29 cellular contexts compared by ENCODE assay signal in the genomic region with DNA sequence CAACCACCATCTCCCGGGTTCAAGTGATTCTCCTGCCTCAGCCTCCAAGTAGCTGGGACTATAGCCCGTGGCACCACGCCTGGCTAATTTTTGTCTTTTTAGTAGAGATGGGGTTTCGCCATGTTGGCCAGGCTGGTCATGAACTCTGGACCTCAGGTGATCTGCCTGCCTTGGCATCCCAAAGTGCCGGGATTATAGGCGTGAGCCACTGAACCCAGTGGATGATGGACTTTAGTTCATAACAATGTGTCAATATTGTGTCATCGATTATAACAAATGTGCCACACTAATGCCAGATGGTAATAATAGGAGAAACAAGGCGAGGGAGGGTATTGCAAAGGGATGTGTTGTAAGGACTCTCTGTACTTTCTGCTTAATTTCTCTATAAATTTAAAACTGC.
"Had no signal": no experiment of that assay in that cellular context is flagged by ENCODE, and none has a peak within 500 bp of the region (broad histone marks: within the 10 kb centered on the region; RNA-seq: fewer than 3 reads in every experiment).

No MANE protein-coding gene starts in this region.

- H3K9me3 Mint-ChIP-seq: immature natural killer cell; stimulated activated naive CD8-positive, alpha-beta T cell treated with anti-CD3 and anti-CD28 coated beads, Interleukin-15, Interleukin-2, amounts not matched to agents 100 ng/mL and 50 ng/mL, for 24 hours had no signal

- H2AFZ ChIP-seq: neural progenitor cell had no signal

- H3K4me2 ChIP-seq: neural progenitor cell had no signal

- H3K27ac ChIP-seq: lower lobe of right lung, neural progenitor cell, neutrophil, ovary, right atrium auricular region, suprapubic skin, thoracic aorta, tibial nerve, upper lobe of left lung, vagina had no signal

- H3K4me3 ChIP-seq: heart left ventricle, lower lobe of right lung, neural progenitor cell, ovary, right atrium auricular region, suprapubic skin, thoracic aorta, tibial nerve, upper lobe of left lung, vagina had no signal

- H3K36me3 ChIP-seq: heart left ventricle, lower lobe of right lung, neural progenitor cell, neutrophil, ovary, right atrium auricular region, suprapubic skin, thoracic aorta, tibial nerve, upper lobe of left lung, vagina had no signal

- DNase-seq: glutamatergic neuron; heart left ventricle; hypothalamus; immature natural killer cell; kidney; left ventricle myocardium superior; lower lobe of right lung; mammary epithelial cell; mesenchymal stem cell; naive thymus-derived CD8-positive, alpha-beta T cell; nephron progenitor cell; occipital lobe; ovary; stimulated activated CD4-positive, alpha-beta T cell treated with anti-CD3 and anti-CD28 coated beads, Interleukin-12 subunit alpha, Interleukin-12 subunit beta, amount 100 ng/mL, for 4 hours; stimulated activated CD4-positive, alpha-beta T cell treated with anti-CD3 and anti-CD28 coated beads, Interleukin-15, amount 100 ng/mL, for 24 hours; stimulated activated CD4-positive, alpha-beta T cell treated with anti-CD3 and anti-CD28 coated beads, Interleukin-2, amount 100 ng/mL, for 24 hours; stimulated activated CD4-positive, alpha-beta T cell treated with anti-CD3 and anti-CD28 coated beads, Interleukin-4, amount 100 ng/mL, for 1 hour; stimulated activated naive CD4-positive, alpha-beta T cell; upper lobe of left lung had no signal

- H3K4me3 Mint-ChIP-seq: immature natural killer cell; naive thymus-derived CD8-positive, alpha-beta T cell; nephron progenitor cell; neural progenitor cell; stimulated activated naive CD8-positive, alpha-beta T cell treated with anti-CD3 and anti-CD28 coated beads, Interleukin-15, Interleukin-2, amounts not matched to agents 100 ng/mL and 50 ng/mL, for 24 hours had no signal

- H3K27ac Mint-ChIP-seq: immature natural killer cell; naive thymus-derived CD8-positive, alpha-beta T cell; nephron progenitor cell; neural progenitor cell; progenitor cell of endocrine pancreas; stimulated activated naive CD8-positive, alpha-beta T cell treated with anti-CD3 and anti-CD28 coated beads, Interleukin-15, Interleukin-2, amounts not matched to agents 100 ng/mL and 50 ng/mL, for 24 hours had no signal

- FAIRE-seq: islet of Langerhans, kidney had no signal

- H3K27me3 ChIP-seq: heart left ventricle, neural progenitor cell, ovary, right atrium auricular region, suprapubic skin, tibial nerve, upper lobe of left lung, vagina had no signal

- H3K9ac ChIP-seq: neural progenitor cell had no signal

- H3K4me1 Mint-ChIP-seq: immature natural killer cell; naive thymus-derived CD8-positive, alpha-beta T cell had no signal

- H3K9me3 ChIP-seq: heart left ventricle, lower lobe of right lung, neutrophil, ovary, right atrium auricular region, suprapubic skin, thoracic aorta, tibial nerve, upper lobe of left lung, vagina had no signal

- ATAC-seq: heart left ventricle; left ventricle myocardium superior; lower lobe of right lung; naive thymus-derived CD8-positive, alpha-beta T cell had no signal

- H3K36me3 Mint-ChIP-seq: immature natural killer cell, neural progenitor cell had no signal
